ENCODE assay signal across 9 cellular contexts in genomic region chr5:38433160-38433861, GRCh38.
DNase-seq lines count a peak whose midpoint lies in the region; ATAC-seq and TF ChIP-seq lines count a peak whose summit lies in the region.
"Had no signal": no experiment of that assay in that cellular context is flagged by ENCODE, and none has a peak within 500 bp of the region (broad histone marks: within the 10 kb centered on the region; RNA-seq: fewer than 3 reads in every experiment).

No MANE protein-coding gene starts in this region.

- H3K27me3 Mint-ChIP-seq in nephron progenitor cell (ENCODE audit: low read depth, poor library complexity): no peaks in the 10 kb centered on the region

- H3K36me3 Mint-ChIP-seq in nephron progenitor cell (ENCODE audit: low read depth): peaks cover 34% of the 10 kb centered on the region

- H3K27ac Mint-ChIP-seq in nephron progenitor cell: no peak overlapping the region

- peak overlapping the region in 4 of 11 experiments; percentile 22 to 40 (median 28); a peak in 6 of 22 replicates for H3K9ac ChIP-seq in BLaER1 treated with 17β-estradiol and CSF1 and Interleukin-3, amounts not matched to agents 10 nM and 100 nM

- H3K9me3 ChIP-seq in BLaER1 treated with 17β-estradiol and CSF1 and Interleukin-3, amounts not matched to agents 10 nM and 100 nM (replicated peaks in 1 of 11): no peaks in the 10 kb centered on the region; a peak in 1 of 22 replicates
- no peaks in the 10 kb centered on the region for H3K9me3 ChIP-seq in psoas muscle

- H3K4me2 ChIP-seq in BLaER1 treated with 17β-estradiol and CSF1 and Interleukin-3, amounts not matched to agents 10 nM and 100 nM: peak overlapping the region; percentile 4 to 89 (median 78); a peak in 21 of 22 replicates

- peaks cover 0 to 96% (median 0%) of the 10 kb centered on the region in 11 experiments; a peak in 7 of 22 replicates for H3K27me3 ChIP-seq in BLaER1 treated with 17β-estradiol and CSF1 and Interleukin-3, amounts not matched to agents 10 nM and 100 nM
- H3K27me3 ChIP-seq in psoas muscle (ENCODE audit: insufficient read depth in 3 of 3, low read length in 2 of 3): no peaks in the 10 kb centered on the region

- peak; percentile 64 for DNase-seq in SW480 (ENCODE audit: low spot score)
- DNase-seq in Right ventricle myocardium superior: peak; percentile 74
- no peak for DNase-seq in psoas muscle
- DNase-seq in OCI-M1 (lab: John Stamatoyannopoulos, UW): no peak
- DNase-seq in cortex of kidney (lab: John Stamatoyannopoulos, UW): no peak
- no peak for DNase-seq in nephron progenitor cell
- DNase-seq: effector CD8-positive, alpha-beta T cell had no signal

- 0 out of 20 replicates have a peak overlapping the region, but pooled peaks of 1 of the 10 experiments have one; percentile 17 for H3K4me3 ChIP-seq in BLaER1 treated with 17β-estradiol and CSF1 and Interleukin-3, amounts not matched to agents 10 nM and 100 nM
- H3K4me3 ChIP-seq in psoas muscle: no peak overlapping the region

- H3K4me3 Mint-ChIP-seq in nephron progenitor cell: no peak overlapping the region

- no peaks in the 10 kb centered on the region for H3K9me3 Mint-ChIP-seq in nephron progenitor cell

- TF ChIP-seq CTCF in psoas muscle (IDR thresholded peaks at IDR 0.05) (no peak), nephron progenitor cell (IDR thresholded peaks at IDR 0.05) (no peak)

- H3K27ac ChIP-seq in BLaER1 treated with 17β-estradiol and CSF1 and Interleukin-3, amounts not matched to agents 10 nM and 100 nM: peak overlapping the region in 7 of 11 experiments; percentile 28 to 69 (median 56); a peak in 13 of 22 replicates
- H3K27ac ChIP-seq in psoas muscle: peak overlapping the region; percentile 58

- WGBS in psoas muscle, 3 donors: 3 to 16% (median 7%) methylated on average over 6 of the region's 6 CpGs

- peaks cover 28% of the 10 kb centered on the region for H3K4me1 Mint-ChIP-seq in nephron progenitor cell

- peaks cover 0 to 31% (median 0%) of the 10 kb centered on the region in 11 experiments; a peak in 5 of 22 replicates for H4K20me1 ChIP-seq in BLaER1 treated with 17β-estradiol and CSF1 and Interleukin-3, amounts not matched to agents 10 nM and 100 nM

- peaks cover 18 to 61% (median 48%) of the 10 kb centered on the region in 10 experiments for H3K4me1 ChIP-seq in BLaER1 treated with 17β-estradiol and CSF1 and Interleukin-3, amounts not matched to agents 10 nM and 100 nM
- H3K4me1 ChIP-seq in psoas muscle: peaks cover 20% of the 10 kb centered on the region

- intact Hi-C loops in Right ventricle myocardium superior (cut with DNase I) (no loop called here), psoas muscle (cut with DNase I) (loop anchor here in 1 of 2 donors (5.0 kb wide), 1 partner anchor 369 kb away; no protein-coding TSS in a partner anchor)

- H3K36me3 ChIP-seq in BLaER1 treated with 17β-estradiol and CSF1 and Interleukin-3, amounts not matched to agents 10 nM and 100 nM: no peaks in the 10 kb centered on the region
- no peaks in the 10 kb centered on the region for H3K36me3 ChIP-seq in psoas muscle (ENCODE audit: insufficient read depth in 1 of 2, low read depth in 1 of 2)

- ATAC-seq in Right ventricle myocardium superior (ENCODE audit: poor library complexity) (peak; percentile 91), psoas muscle (peak; percentile 65 to 74 (median 72)), GM21360 (IDR thresholded peaks at IDR 0.05; ENCODE audit: unreplicated experiment) (no peak)

Comparison
In these comparisons a context has a peak if more than half of its experiments do, and no peak if none do; other contexts are left out.
1. DNase-seq: peak in SW480 (single experiment) and Right ventricle myocardium superior (single experiment); none in psoas muscle (0 of 2), OCI-M1 (single experiment), cortex of kidney (single experiment) and nephron progenitor cell (single experiment).